Comparison of ENCODE assay signal across 28 cellular contexts in the genomic region with DNA sequence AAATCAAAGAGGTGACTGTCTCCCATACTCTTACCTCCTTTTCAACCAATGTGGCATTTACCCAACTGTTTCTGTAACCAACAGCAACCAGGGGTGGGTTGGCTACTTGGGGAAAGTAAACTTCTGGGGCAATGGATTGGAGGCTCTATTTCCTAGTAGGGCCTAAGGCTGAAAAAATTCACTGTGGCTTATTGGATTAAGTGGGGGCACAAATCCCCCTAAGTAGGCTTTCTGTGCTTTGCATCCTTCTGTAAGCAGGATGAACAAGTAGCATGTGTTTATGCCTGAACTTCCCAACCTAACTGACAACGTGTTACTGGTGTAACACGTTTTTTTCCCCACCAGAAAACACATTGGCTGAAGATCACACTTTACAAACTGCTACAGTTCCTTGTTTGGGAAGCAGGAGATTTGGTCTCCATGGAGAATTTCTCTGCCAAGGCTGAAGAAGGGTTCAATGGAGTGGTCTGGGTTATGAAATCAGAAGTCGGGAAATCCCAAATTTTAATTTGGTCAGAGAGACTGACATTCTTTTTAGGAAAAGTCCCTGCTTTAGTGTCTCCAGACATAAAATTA.
"Had no signal": no experiment of that assay in that cellular context is flagged by ENCODE, and none has a peak within 500 bp of the region (broad histone marks: within the 10 kb centered on the region; RNA-seq: fewer than 3 reads in every experiment).

No MANE protein-coding gene starts in this region.

- H3K27ac ChIP-seq: adrenal gland, body of pancreas, breast epithelium, PC-9, RWPE1 had no signal

- H3K4me3 ChIP-seq: adrenal gland, body of pancreas, breast epithelium, PC-9 had no signal

- ATAC-seq: activated CD8-positive, alpha-beta T cell treated with anti-CD3 and anti-CD28 coated beads, Interleukin-2, amount 10 ng/mL, durations not matched to agents 7 days and 5 days; activated naive CD4-positive, alpha-beta T cell treated with anti-CD3 and anti-CD28 coated beads, Interleukin-2, amount 50 U/mL, for 72 hours; body of pancreas; Right ventricle myocardium inferior had no signal

- H3K27me3 ChIP-seq: adrenal gland, body of pancreas, breast epithelium had no signal

- H3K9me3 ChIP-seq: adrenal gland, body of pancreas, breast epithelium had no signal

- H3K36me3 ChIP-seq: adrenal gland, breast epithelium had no signal

- H3K27me3 Mint-ChIP-seq: activated T-cell treated with anti-CD3 and anti-CD28 coated beads, Interleukin-2, amount 50 U/mL, for 24 hours had no signal

- H3K27ac Mint-ChIP-seq: activated CD4-positive, alpha-beta T cell treated with anti-CD3 and anti-CD28 coated beads, Interleukin-2, amount 10 ng/mL, durations not matched to agents 7 days and 5 days; activated CD8-positive, alpha-beta T cell treated with anti-CD3 and anti-CD28 coated beads, Interleukin-2, amount 10 ng/mL, durations not matched to agents 7 days and 5 days; activated naive CD4-positive, alpha-beta T cell treated with anti-CD3 and anti-CD28 coated beads for 36 hours; activated naive CD4-positive, alpha-beta T cell treated with anti-CD3 and anti-CD28 coated beads, Interleukin-2, amount 50 U/mL, for 72 hours; activated T-cell treated with anti-CD3 and anti-CD28 coated beads, Interleukin-2, amount 50 U/mL, for 24 hours; activated T-helper 1 cell treated with anti-CD3 and anti-CD28 coated beads, Interleukin-12 subunit alpha, Interleukin-12 subunit beta, Interleukin-2, Interleukin-4 antibody, amounts not matched to agents 30 ng/mL and 10 ng/mL and 1 ng/mL, durations not matched to agents 14 hours and 24 hours and 36 hours had no signal

- H3K36me3 Mint-ChIP-seq: activated naive CD4-positive, alpha-beta T cell treated with anti-CD3 and anti-CD28 coated beads, Interleukin-2, amount 50 U/mL, for 72 hours had no signal

- H3K4me3 Mint-ChIP-seq: activated CD4-positive, alpha-beta T cell treated with anti-CD3 and anti-CD28 coated beads, Interleukin-2, amount 10 ng/mL, durations not matched to agents 7 days and 5 days; activated CD8-positive, alpha-beta T cell treated with anti-CD3 and anti-CD28 coated beads, Interleukin-2, amount 10 ng/mL, durations not matched to agents 7 days and 5 days; activated naive CD4-positive, alpha-beta T cell treated with anti-CD3 and anti-CD28 coated beads for 36 hours; activated T-cell treated with anti-CD3 and anti-CD28 coated beads, Interleukin-2, amount 50 U/mL, for 24 hours; activated T-helper 1 cell treated with anti-CD3 and anti-CD28 coated beads, Interleukin-12 subunit alpha, Interleukin-12 subunit beta, Interleukin-2, Interleukin-4 antibody, amounts not matched to agents 30 ng/mL and 10 ng/mL and 1 ng/mL, durations not matched to agents 14 hours and 24 hours and 36 hours had no signal

- DNase-seq: activated CD4-positive, alpha-beta T cell treated with anti-CD3 and anti-CD28 coated beads, Interleukin-2, amount 10 ng/mL, durations not matched to agents 7 days and 5 days; activated CD4-positive, alpha-beta T cell treated with anti-CD3 and anti-CD28 coated beads, Interleukin-2, amount 50 U/mL, for 48 hours; activated CD8-positive, alpha-beta T cell treated with anti-CD3 and anti-CD28 coated beads, Interleukin-2, amount 10 ng/mL, durations not matched to agents 7 days and 5 days; activated gamma-delta T cell treated with Interleukin-2 at 50 U/mL for 16 hours; activated naive CD4-positive, alpha-beta T cell treated with anti-CD3 and anti-CD28 coated beads for 36 hours; activated T-cell treated with anti-CD3 and anti-CD28 coated beads, Interleukin-2, amount 50 U/mL, for 24 hours; adrenal gland; body of pancreas; NCI-H1092 treated with DMSO at 0.1 percent for 48 hours; NCI-H1417; NCI-H146; NCI-H187; NCI-H2029 treated with DMSO at 0.1 percent for 48 hours; NCI-H2107; NCI-H2171; NCI-H510A; NCI-H69; NK-92 treated with Interleukin-12 subunit alpha and Interleukin-12 subunit beta, amount 100 ng/mL, for 24 hours; PC-9; SW 1271; T-helper 1 cell; T-helper 2 cell; T-helper 9 cell had no signal

- H3K9me3 Mint-ChIP-seq: activated naive CD4-positive, alpha-beta T cell treated with anti-CD3 and anti-CD28 coated beads for 36 hours; activated naive CD4-positive, alpha-beta T cell treated with anti-CD3 and anti-CD28 coated beads, Interleukin-2, amount 50 U/mL, for 72 hours; activated T-cell treated with anti-CD3 and anti-CD28 coated beads, Interleukin-2, amount 50 U/mL, for 24 hours had no signal
